Comparison of ENCODE assay signal across 10 cellular contexts in the genomic region with DNA sequence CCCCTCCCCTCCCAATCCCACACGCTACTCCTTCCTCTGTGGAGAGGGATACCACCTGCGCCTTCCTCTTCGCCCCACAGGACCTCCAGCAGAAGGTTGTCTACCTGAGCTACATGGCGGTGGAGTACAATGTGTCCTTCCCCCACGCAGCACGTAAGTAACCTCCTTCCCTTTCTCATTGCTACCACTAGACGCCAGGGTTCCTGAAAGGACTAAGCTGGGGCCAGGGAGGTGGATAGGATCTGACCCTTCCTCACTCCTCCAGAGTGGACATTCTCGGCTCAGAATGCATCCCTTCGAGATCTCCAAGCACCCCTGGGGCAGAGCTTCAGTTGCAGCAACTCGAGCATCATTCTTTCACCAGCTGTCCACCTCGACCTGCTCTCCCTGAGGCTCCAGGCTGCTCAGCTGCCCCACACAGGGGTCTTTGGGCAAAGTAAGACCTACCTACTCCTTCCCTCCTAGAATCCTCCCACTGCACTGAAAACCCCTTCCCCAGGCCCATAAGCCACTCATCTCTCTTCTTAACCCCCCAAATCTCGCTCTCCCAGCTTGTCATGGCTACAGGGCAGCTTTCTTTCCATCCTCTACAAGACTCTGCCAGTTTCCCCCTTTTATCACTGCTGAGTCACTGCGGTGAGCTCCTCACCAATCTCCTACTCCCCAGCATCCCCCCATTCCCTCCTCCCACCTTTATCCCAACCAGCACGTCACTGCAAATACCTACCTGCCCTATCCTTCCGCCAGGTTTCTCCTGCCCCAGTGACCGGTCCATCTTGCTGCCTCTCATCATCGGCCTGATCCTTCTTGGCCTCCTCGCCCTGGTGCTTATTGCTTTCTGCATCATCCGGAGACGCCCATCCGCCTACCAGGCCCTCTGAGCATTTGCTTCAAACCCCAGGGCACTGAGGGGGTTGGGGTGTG. TPM values are rescaled to one million over a fixed set of nuclear protein-coding genes. Genes with fewer than 3 reads are reported as not detected.
DNase-seq lines count a peak whose midpoint lies in the region; ATAC-seq and TF ChIP-seq lines count a peak whose summit lies in the region.
"Had no signal": no experiment of that assay in that cellular context is flagged by ENCODE, and none has a peak within 500 bp of the region (broad histone marks: within the 10 kb centered on the region; RNA-seq: fewer than 3 reads in every experiment).

No MANE protein-coding gene starts in this region.

- H3K27me3 ChIP-seq in heart right ventricle (no peaks in the 10 kb centered on the region), adrenal gland (no peaks in the 10 kb centered on the region), mesenchymal stem cell (ENCODE audit: control insufficient read depth in 1 of 2, insufficient read depth in 1 of 2, low read length in 2 of 2) (no peaks in the 10 kb centered on the region)

- H2BK15ac ChIP-seq in mesenchymal stem cell (ENCODE audit: low read depth, poor library complexity, severe bottlenecking) = no peak overlapping the region

- no peaks in the 10 kb centered on the region for H3K9me3 ChIP-seq in heart right ventricle
- no peaks in the 10 kb centered on the region for H3K9me3 ChIP-seq in adrenal gland (replicated peaks in 1 of 3)
- H3K9me3 ChIP-seq in mesenchymal stem cell (ENCODE audit: control insufficient read depth, low read length) = no peaks in the 10 kb centered on the region

- H3K4me1 ChIP-seq in heart right ventricle (peaks cover 9 to 82% (median 42%) of the 10 kb centered on the region in 9 donors), adrenal gland (replicated peaks in 1 of 2) (peaks cover 36 to 74% of the 10 kb centered on the region in 2 donors), mesenchymal stem cell (ENCODE audit: control insufficient read depth, insufficient read depth, low read depth, low read length) (peaks cover 26% of the 10 kb centered on the region), urinary bladder (ENCODE audit: insufficient read depth) (no peaks in the 10 kb centered on the region)

- peaks cover 9 to 43% (median 31%) of the 10 kb centered on the region in 9 donors for H3K36me3 ChIP-seq in heart right ventricle
- H3K36me3 ChIP-seq in adrenal gland (replicated peaks in 1 of 2) = peaks cover 0 to 32% of the 10 kb centered on the region in 2 donors
- peaks cover 45 to 75% of the 10 kb centered on the region in 2 experiments for H3K36me3 ChIP-seq in mesenchymal stem cell (ENCODE audit: control insufficient read depth in 1 of 2, insufficient read depth in 2 of 2, low read depth in 1 of 2, low read length in 2 of 2)
- H3K36me3 ChIP-seq in urinary bladder (ENCODE audit: insufficient read depth) = peaks cover 5% of the 10 kb centered on the region

- no peak overlapping the region for H2BK120ac ChIP-seq in mesenchymal stem cell (ENCODE audit: low read depth, low read length)

- TF ChIP-seq CTCF in heart right ventricle (IDR thresholded peaks at IDR 0.05) = no peak
- no peak for TF ChIP-seq CTCF in adrenal gland (IDR thresholded peaks at IDR 0.05)

- no peak for TF ChIP-seq POLR2A in adrenal gland (IDR thresholded peaks at IDR 0.05)

- H2AFZ ChIP-seq in mesenchymal stem cell (ENCODE audit: low read depth, low read length) = no peak overlapping the region

- H3K9ac ChIP-seq in mesenchymal stem cell (ENCODE audit: low read length) = peak overlapping the region; percentile 89

- no peak overlapping the region for H3K4me2 ChIP-seq in mesenchymal stem cell (ENCODE audit: low read length, poor library complexity, severe bottlenecking)

- peak overlapping the region; percentile 43 for H4K91ac ChIP-seq in mesenchymal stem cell (ENCODE audit: low read length)

- H4K8ac ChIP-seq in mesenchymal stem cell (ENCODE audit: low read length) = peak overlapping the region; percentile 66

- ATAC-seq in heart right ventricle = no peak
- ATAC-seq in HG03520 (IDR thresholded peaks at IDR 0.05; ENCODE audit: unreplicated experiment) = no peak

- no peak overlapping the region for H3K14ac ChIP-seq in mesenchymal stem cell (ENCODE audit: low read length in 2 of 2)

- H2BK5ac ChIP-seq in mesenchymal stem cell (ENCODE audit: low read depth, low read length, poor library complexity, severe bottlenecking) = no peak overlapping the region

- H3K79me1 ChIP-seq in mesenchymal stem cell (replicated peaks; ENCODE audit: low read length, poor library complexity, severe bottlenecking) = peaks cover 14% of the 10 kb centered on the region

- no peak overlapping the region for H2AK5ac ChIP-seq in mesenchymal stem cell (ENCODE audit: low read length, severe bottlenecking)

- H3K4me3 ChIP-seq in heart right ventricle = peak overlapping the region in 7 of 10 donors; percentile 18 to 66 (median 40)
- H3K4me3 ChIP-seq in adrenal gland = peak overlapping the region in 1 of 4 donors; percentile 54
- peak overlapping the region in 1 of 2 experiments; percentile 80 for H3K4me3 ChIP-seq in mesenchymal stem cell (ENCODE audit: insufficient read depth in 1 of 2, low read depth in 1 of 2, low read length in 2 of 2)
- H3K4me3 ChIP-seq in urinary bladder (ENCODE audit: low read depth, low read length) = no peak overlapping the region

- no peak overlapping the region for H3K4ac ChIP-seq in mesenchymal stem cell (ENCODE audit: low read depth in 1 of 2, low read length in 2 of 2)

- H3K18ac ChIP-seq in mesenchymal stem cell (ENCODE audit: low read depth in 1 of 2, low read length in 2 of 2) = no peak overlapping the region

- peak overlapping the region in 8 of 10 donors; percentile 47 to 94 (median 81) for H3K27ac ChIP-seq in heart right ventricle
- H3K27ac ChIP-seq in adrenal gland = peak overlapping the region in 3 of 5 donors; percentile 47 to 97 (median 96)
- H3K27ac ChIP-seq in mesenchymal stem cell (ENCODE audit: low read length, poor library complexity, severe bottlenecking) = no peak overlapping the region
- peak overlapping the region; percentile 0 for H3K27ac ChIP-seq in urinary bladder (ENCODE audit: low read depth)

- intact Hi-C loops in heart right ventricle (cut with DNase I) (loop anchor here in 3 of 10 donors (5.0 to 10.0 kb wide), 2 partner anchors 106 to 146 kb away; a partner anchor contains a TSS), cardiac septum (cut with DNase I) (no loop called here), adrenal gland (cut with DNase I) (no loop called here)

- peak overlapping the region; percentile 11 to 15 for H2BK12ac ChIP-seq in mesenchymal stem cell (ENCODE audit: low read length in 2 of 2)

- no peak for DNase-seq in heart right ventricle
- no peak for DNase-seq in cardiac septum (ENCODE audit: low spot score)
- DNase-seq in adrenal gland = no peak
- no peak for DNase-seq in mesenchymal stem cell
- DNase-seq in dedifferentiated amniotic fluid mesenchymal stem cell (ENCODE audit: extremely low spot score) = no peak
- DNase-seq in AML-193 (lab: John Stamatoyannopoulos, UW) = no peak

- 84 to 87% methylated on average over 21 of the region's 21 CpGs for WGBS in heart right ventricle, 2 donors
- 77 to 84% (median 80%) methylated on average over 21 of the region's 21 CpGs for WGBS in adrenal gland, 4 donors
- WGBS in mesenchymal stem cell = 94% methylated on average over 21 of the region's 21 CpGs
- WGBS in urinary bladder = 79% methylated on average over 21 of the region's 21 CpGs

- H3K23ac ChIP-seq in mesenchymal stem cell (ENCODE audit: low read length in 2 of 2) = no peak overlapping the region

RNA-seq across cellular contexts. Expression of a gene that starts 1.5 kb away (rescaled TPM):
- total RNA-seq in heart right ventricle (100 to 1,000 TPM in 1 of 10 donors, 10 to 100 TPM in 4, 1 to 10 TPM in 5; 4.7 to 128 (median 13.0) TPM), cardiac septum (11.4 TPM), adrenal gland (100 to 1,000 TPM in 6 of 8 donors, 10 to 100 TPM in 2; 49.0 to 177 (median 160) TPM), urinary bladder (9.1 TPM)
- polyA plus RNA-seq in heart right ventricle (10 to 100 TPM; 15.7 to 40.0 TPM), adrenal gland (100 to 1,000 TPM in 2 of 3 donors, 10 to 100 TPM in 1; 32.3 to 207 (median 133) TPM), urinary bladder (73.7 TPM)
- 30.9 TPM for polyA plus RNA-seq in mesenchymal stem cell (2013, experiment 1 of 2)
- polyA plus RNA-seq in mesenchymal stem cell (2013, experiment 2 of 2) = 30.8 TPM

RNA-seq across cellular contexts. Expression of a gene that starts 2.8 kb away (rescaled TPM):
- total RNA-seq in heart right ventricle (10 to 100 TPM; 20.1 to 39.8 (median 23.5) TPM), cardiac septum (22.4 TPM), adrenal gland (100 to 1,000 TPM in 5 of 8 donors, 10 to 100 TPM in 3; 65.9 to 267 (median 138) TPM), urinary bladder (40.2 TPM)
- polyA plus RNA-seq in heart right ventricle (10 to 100 TPM; 42.8 to 64.9 TPM), adrenal gland (100 to 1,000 TPM in 1 of 3 donors, 10 to 100 TPM in 2; 70.1 to 200 (median 81.6) TPM), urinary bladder (40.4 TPM)
- 81.6 TPM for polyA plus RNA-seq in mesenchymal stem cell (2013, experiment 1 of 2)
- 78.5 TPM for polyA plus RNA-seq in mesenchymal stem cell (2013, experiment 2 of 2)

RNA-seq across cellular contexts. Expression of a gene that starts 9.0 kb away (rescaled TPM):
- total RNA-seq in heart right ventricle (1 to 10 TPM in 6 of 10 donors, under 1 TPM in 4; 0.23 to 1.7 (median 1.2) TPM), cardiac septum (1.1 TPM), adrenal gland (1 to 10 TPM in 1 of 8 donors, under 1 TPM in 5, not detected in 2; 0.42 to 2.0 (median 0.89) TPM), urinary bladder (1.2 TPM)
- polyA plus RNA-seq in heart right ventricle (1 to 10 TPM in 1 of 2 donors, under 1 TPM in 1; 0.78 to 2.6 TPM), adrenal gland (1 to 10 TPM in 2 of 3 donors, under 1 TPM in 1; 0.29 to 2.4 (median 1.9) TPM), urinary bladder (15.3 TPM)
- 0.98 TPM for polyA plus RNA-seq in mesenchymal stem cell (2013, experiment 1 of 2)
- polyA plus RNA-seq in mesenchymal stem cell (2013, experiment 2 of 2) = 1.0 TPM
- total RNA-seq: glomerular endothelial cell, M059J had no signal

RNA-seq across cellular contexts. Expression of a gene that starts 19.2 kb away (rescaled TPM):
- total RNA-seq in heart right ventricle = 10 to 100 TPM; 22.4 to 34.3 (median 27.1) TPM
- 10 to 100 TPM; 33.1 to 46.6 TPM for polyA plus RNA-seq in heart right ventricle
- total RNA-seq in cardiac septum = 33.8 TPM
- 10 to 100 TPM; 28.4 to 55.3 (median 43.9) TPM for total RNA-seq in adrenal gland
- 10 to 100 TPM; 29.0 to 72.4 (median 38.4) TPM for polyA plus RNA-seq in adrenal gland
- 27.5 TPM for polyA plus RNA-seq in mesenchymal stem cell (2013, experiment 1 of 2)
- polyA plus RNA-seq in mesenchymal stem cell (2013, experiment 2 of 2) = 27.0 TPM
- 34.7 TPM for total RNA-seq in urinary bladder
- polyA plus RNA-seq in urinary bladder = 54.6 TPM

RNA-seq across cellular contexts. Expression of a gene that starts 22.3 kb away (rescaled TPM):
- total RNA-seq in heart right ventricle = 10 to 100 TPM in 2 of 10 donors, 1 to 10 TPM in 8; 4.1 to 25.0 (median 6.9) TPM
- polyA plus RNA-seq in heart right ventricle = 1 to 10 TPM; 7.5 to 8.0 TPM
- total RNA-seq in cardiac septum = 4.9 TPM
- 10 to 100 TPM; 25.0 to 75.2 (median 50.0) TPM for total RNA-seq in adrenal gland
- polyA plus RNA-seq in adrenal gland = 10 to 100 TPM; 19.4 to 39.1 (median 25.2) TPM
- polyA plus RNA-seq in mesenchymal stem cell (2013, experiment 1 of 2) = 0.61 TPM
- polyA plus RNA-seq in mesenchymal stem cell (2013, experiment 2 of 2) = 0.23 TPM
- total RNA-seq in urinary bladder = 3.8 TPM
- 22.3 TPM for polyA plus RNA-seq in urinary bladder
